Comparison of ENCODE assay signal across 12 cellular contexts in the genomic region with DNA sequence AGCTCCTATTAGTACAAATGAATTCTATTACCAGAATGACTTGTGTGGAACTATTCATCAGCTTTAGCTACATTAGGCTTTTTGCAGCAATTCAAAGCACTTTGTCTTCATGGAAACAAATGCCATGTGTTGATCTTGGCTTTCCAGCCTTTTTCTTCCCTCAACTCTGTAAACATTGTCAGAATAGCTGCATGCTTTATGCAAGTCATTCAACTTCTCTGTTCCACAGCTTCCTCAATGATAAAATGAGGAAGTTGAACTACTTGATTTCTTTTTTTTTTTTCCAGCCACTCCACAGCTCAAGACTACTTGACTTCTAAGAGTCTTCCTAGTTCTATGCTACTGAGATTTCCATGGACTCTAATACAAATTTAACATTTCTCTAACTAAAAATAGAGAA. TPM values are rescaled to one million over a fixed set of nuclear protein-coding genes. Genes with fewer than 3 reads are reported as not detected.
DNase-seq lines count a peak whose midpoint lies in the region; ATAC-seq and TF ChIP-seq lines count a peak whose summit lies in the region.
"Had no signal": no experiment of that assay in that cellular context is flagged by ENCODE, and none has a peak within 500 bp of the region (broad histone marks: within the 10 kb centered on the region; RNA-seq: fewer than 3 reads in every experiment).

No MANE protein-coding gene starts in this region.

- H3K27me3 Mint-ChIP-seq in naive B cell (no peaks in the 10 kb centered on the region), WTC11 (ENCODE audit: low read depth) (no peaks in the 10 kb centered on the region)
- H3K27me3 Mint-ChIP-seq: CD4-positive, CD25-positive, alpha-beta regulatory T cell had no signal

- peak overlapping the region in 1 of 8 donors; percentile 18 for H3K4me3 Mint-ChIP-seq in naive B cell
- no peak overlapping the region for H3K4me3 Mint-ChIP-seq in WTC11

- H3K36me3 Mint-ChIP-seq in naive B cell, result peaks cover 14 to 20% of the 10 kb centered on the region in 2 donors
- peaks cover 19% of the 10 kb centered on the region for H3K36me3 Mint-ChIP-seq in WTC11

- no peaks in the 10 kb centered on the region for H3K27me3 ChIP-seq in BLaER1 treated with 17β-estradiol and CSF1 and Interleukin-3, amounts not matched to agents 10 nM and 100 nM
- no peaks in the 10 kb centered on the region for H3K27me3 ChIP-seq in H7 (ENCODE audit: control insufficient read depth, insufficient read depth, low read length)

- H3K4me1 Mint-ChIP-seq in naive B cell (peaks cover 11 to 17% (median 13%) of the 10 kb centered on the region in 3 donors), WTC11 (no peaks in the 10 kb centered on the region)

- POLR2A ChIA-PET in WTC11 (lab: Charles Lee), result no interaction called here

- no peak overlapping the region for H3K4me3 ChIP-seq in BLaER1 treated with 17β-estradiol and CSF1 and Interleukin-3, amounts not matched to agents 10 nM and 100 nM
- H3K4me3 ChIP-seq in H7 (ENCODE audit: insufficient read depth, low read depth, low read length), result no peak overlapping the region

- peaks cover 9 to 38% (median 21%) of the 10 kb centered on the region in 10 experiments for H3K4me1 ChIP-seq in BLaER1 treated with 17β-estradiol and CSF1 and Interleukin-3, amounts not matched to agents 10 nM and 100 nM

- H3K9me3 Mint-ChIP-seq in naive B cell (no peaks in the 10 kb centered on the region), WTC11 (no peaks in the 10 kb centered on the region)
- H3K9me3 Mint-ChIP-seq: CD4-positive, CD25-positive, alpha-beta regulatory T cell had no signal

- H4K20me1 ChIP-seq in BLaER1 treated with 17β-estradiol and CSF1 and Interleukin-3, amounts not matched to agents 10 nM and 100 nM, result peaks cover 0 to 5% (median 0%) of the 10 kb centered on the region in 11 experiments; a peak in 1 of 22 replicates

- CTCF ChIA-PET in WTC11 (lab: Charles Lee), result interaction anchor here (0.5 to 1.9 kb wide), 3 partner anchors 12 to 127 kb away, joined by 3 to 6 read pairs (median 3); no protein-coding TSS in a partner anchor

- TF ChIP-seq CTCF in WTC11 (IDR thresholded peaks at IDR 0.05), result no peak

- H3K9me3 ChIP-seq in BLaER1 treated with 17β-estradiol and CSF1 and Interleukin-3, amounts not matched to agents 10 nM and 100 nM (replicated peaks in 1 of 11), result no peaks in the 10 kb centered on the region

- peak overlapping the region; percentile 7 to 79 (median 55); a peak in 18 of 22 replicates for H3K27ac ChIP-seq in BLaER1 treated with 17β-estradiol and CSF1 and Interleukin-3, amounts not matched to agents 10 nM and 100 nM

- peaks cover 73 to 94% (median 86%) of the 10 kb centered on the region in 11 experiments for H3K36me3 ChIP-seq in BLaER1 treated with 17β-estradiol and CSF1 and Interleukin-3, amounts not matched to agents 10 nM and 100 nM
- H3K36me3 ChIP-seq in H7 (replicated peaks; ENCODE audit: control insufficient read depth, insufficient read depth, low read length), result peaks cover 5% of the 10 kb centered on the region

- DNase-seq in NOMO-1 treated with dmso at 0.1 percent for 144 hours (lab: John Stamatoyannopoulos, UW; ENCODE audit: unreplicated experiment) (peak; percentile 36), dermis blood vessel endothelial cell (peak; percentile 61), naive B cell (peak; percentile 35), H7 (no peak), WTC11 (ENCODE audit: low spot score) (no peak)
- DNase-seq: activated effector memory CD4-positive, alpha-beta T cell treated with Interleukin-2 at 50 U/mL for 16 hours; CD4-positive, CD25-positive, alpha-beta regulatory T cell; cortex of kidney had no signal

- no peak overlapping the region for H3K27ac Mint-ChIP-seq in naive B cell
- no peak overlapping the region for H3K27ac Mint-ChIP-seq in WTC11

- peak overlapping the region in 2 of 11 experiments; percentile 21 to 52; a peak in 2 of 22 replicates for H3K9ac ChIP-seq in BLaER1 treated with 17β-estradiol and CSF1 and Interleukin-3, amounts not matched to agents 10 nM and 100 nM

- peak overlapping the region in 8 of 11 experiments; percentile 13 to 77 (median 52); a peak in 15 of 22 replicates for H3K4me2 ChIP-seq in BLaER1 treated with 17β-estradiol and CSF1 and Interleukin-3, amounts not matched to agents 10 nM and 100 nM

- ATAC-seq in naive B cell (ENCODE audit: low read depth in 2 of 2) (peak; percentile 62 to 83), WTC11 (no peak), HG03039 (IDR thresholded peaks at IDR 0.05; ENCODE audit: unreplicated experiment) (no peak), HG03342 (IDR thresholded peaks at IDR 0.05; ENCODE audit: unreplicated experiment) (no peak)
- ATAC-seq: activated CD4-positive, CD25-positive, alpha-beta regulatory T cell treated with anti-CD3 and anti-CD28 coated beads, Interleukin-2, amount 50 U/mL, for 24 hours had no signal

TF ChIP-seq in WTC11, 78 proteins besides CTCF, POLR2A, EP300 and RAD21 (continues in another document):
- TF ChIP-seq, protein P1, sequence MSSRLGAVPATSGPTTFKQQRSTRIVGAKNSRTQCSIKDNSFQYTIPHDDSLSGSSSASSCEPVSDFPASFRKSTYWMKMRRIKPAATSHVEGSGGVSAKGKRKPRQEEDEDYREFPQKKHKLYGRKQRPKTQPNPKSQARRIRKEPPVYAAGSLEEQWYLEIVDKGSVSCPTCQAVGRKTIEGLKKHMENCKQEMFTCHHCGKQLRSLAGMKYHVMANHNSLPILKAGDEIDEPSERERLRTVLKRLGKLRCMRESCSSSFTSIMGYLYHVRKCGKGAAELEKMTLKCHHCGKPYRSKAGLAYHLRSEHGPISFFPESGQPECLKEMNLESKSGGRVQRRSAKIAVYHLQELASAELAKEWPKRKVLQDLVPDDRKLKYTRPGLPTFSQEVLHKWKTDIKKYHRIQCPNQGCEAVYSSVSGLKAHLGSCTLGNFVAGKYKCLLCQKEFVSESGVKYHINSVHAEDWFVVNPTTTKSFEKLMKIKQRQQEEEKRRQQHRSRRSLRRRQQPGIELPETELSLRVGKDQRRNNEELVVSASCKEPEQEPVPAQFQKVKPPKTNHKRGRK (CRISPR knock-in tag; IDR thresholded peaks at IDR 0.05; ENCODE audit: borderline replicate concordance), result no peak
- TF ChIP-seq, protein P2, sequence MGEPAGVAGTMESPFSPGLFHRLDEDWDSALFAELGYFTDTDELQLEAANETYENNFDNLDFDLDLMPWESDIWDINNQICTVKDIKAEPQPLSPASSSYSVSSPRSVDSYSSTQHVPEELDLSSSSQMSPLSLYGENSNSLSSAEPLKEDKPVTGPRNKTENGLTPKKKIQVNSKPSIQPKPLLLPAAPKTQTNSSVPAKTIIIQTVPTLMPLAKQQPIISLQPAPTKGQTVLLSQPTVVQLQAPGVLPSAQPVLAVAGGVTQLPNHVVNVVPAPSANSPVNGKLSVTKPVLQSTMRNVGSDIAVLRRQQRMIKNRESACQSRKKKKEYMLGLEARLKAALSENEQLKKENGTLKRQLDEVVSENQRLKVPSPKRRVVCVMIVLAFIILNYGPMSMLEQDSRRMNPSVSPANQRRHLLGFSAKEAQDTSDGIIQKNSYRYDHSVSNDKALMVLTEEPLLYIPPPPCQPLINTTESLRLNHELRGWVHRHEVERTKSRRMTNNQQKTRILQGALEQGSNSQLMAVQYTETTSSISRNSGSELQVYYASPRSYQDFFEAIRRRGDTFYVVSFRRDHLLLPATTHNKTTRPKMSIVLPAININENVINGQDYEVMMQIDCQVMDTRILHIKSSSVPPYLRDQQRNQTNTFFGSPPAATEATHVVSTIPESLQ (CRISPR knock-in tag; IDR thresholded peaks at IDR 0.05), result no peak
- no peak for TF ChIP-seq FOXK1 (CRISPR knock-in tag; IDR thresholded peaks at IDR 0.05)
- TF ChIP-seq, protein P3, sequence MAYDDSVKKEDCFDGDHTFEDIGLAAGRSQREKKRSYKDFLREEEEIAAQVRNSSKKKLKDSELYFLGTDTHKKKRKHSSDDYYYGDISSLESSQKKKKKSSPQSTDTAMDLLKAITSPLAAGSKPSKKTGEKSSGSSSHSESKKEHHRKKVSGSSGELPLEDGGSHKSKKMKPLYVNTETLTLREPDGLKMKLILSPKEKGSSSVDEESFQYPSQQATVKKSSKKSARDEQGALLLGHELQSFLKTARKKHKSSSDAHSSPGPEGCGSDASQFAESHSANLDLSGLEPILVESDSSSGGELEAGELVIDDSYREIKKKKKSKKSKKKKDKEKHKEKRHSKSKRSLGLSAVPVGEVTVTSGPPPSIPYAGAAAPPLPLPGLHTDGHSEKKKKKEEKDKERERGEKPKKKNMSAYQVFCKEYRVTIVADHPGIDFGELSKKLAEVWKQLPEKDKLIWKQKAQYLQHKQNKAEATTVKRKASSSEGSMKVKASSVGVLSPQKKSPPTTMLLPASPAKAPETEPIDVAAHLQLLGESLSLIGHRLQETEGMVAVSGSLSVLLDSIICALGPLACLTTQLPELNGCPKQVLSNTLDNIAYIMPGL (CRISPR knock-in tag; IDR thresholded peaks at IDR 0.05), result no peak
- TF ChIP-seq MXD4 (CRISPR knock-in tag; IDR thresholded peaks at IDR 0.05; ENCODE audit: borderline replicate concordance), result no peak
- no peak for TF ChIP-seq ZNF416 (CRISPR knock-in tag; IDR thresholded peaks at IDR 0.05)
- no peak for TF ChIP-seq TP53 (CRISPR knock-in tag; IDR thresholded peaks at IDR 0.05)

RNA-seq across cellular contexts. Expression of a gene that starts 41.1 kb away (rescaled TPM):
- total RNA-seq in dermis blood vessel endothelial cell (8.9 and 11.7 TPM in 2 replicates), WTC11 (2021) (17.7 to 22.8 TPM (median 18.4 TPM) in 3 replicates)
- polyA plus RNA-seq in naive B cell (ENCODE audit: low read depth in 6 of 6), result 1 to 10 TPM; 2.8 to 5.9 (median 3.2) TPM
- 13.1 and 13.9 TPM in 2 replicates for total RNA-seq in H7 (2014; rRNA removed; shearing (Covaris generic))

RNA-seq across cellular contexts. Expression of a gene that starts 41.5 kb away (rescaled TPM):
- 56.7 and 166 TPM in 2 replicates for total RNA-seq in dermis blood vessel endothelial cell
- polyA plus RNA-seq in naive B cell (ENCODE audit: low read depth in 6 of 6), result 10 to 100 TPM; 57.8 to 85.5 (median 64.4) TPM
- total RNA-seq in H7 (2014; rRNA removed; shearing (Covaris generic)), result 129 and 172 TPM in 2 replicates
- 148 to 157 TPM (median 151 TPM) in 3 replicates for total RNA-seq in WTC11 (2021)

RNA-seq across cellular contexts. Expression of a gene that starts 43.0 kb away (rescaled TPM):
- total RNA-seq in dermis blood vessel endothelial cell (0.23 and 0.34 TPM in 2 replicates), WTC11 (2021) (2.1 to 2.8 TPM (median 2.3 TPM) in 3 replicates)
- under 1 TPM in 3 of 6 donors, not detected in 3; 0.04 to 0.12 (median 0.07) TPM for polyA plus RNA-seq in naive B cell (ENCODE audit: low read depth in 6 of 6)
- total RNA-seq in H7 (2014; rRNA removed; shearing (Covaris generic)), result 0.97 and 2.8 TPM in 2 replicates

RNA-seq across cellular contexts. Expression of a gene that starts 52.0 kb away (rescaled TPM):
- 7.0 and 8.5 TPM in 2 replicates for total RNA-seq in dermis blood vessel endothelial cell
- 10 to 100 TPM; 25.7 to 33.8 (median 31.0) TPM for polyA plus RNA-seq in naive B cell (ENCODE audit: low read depth in 6 of 6)
- total RNA-seq in H7 (2014; rRNA removed; shearing (Covaris generic)), result 3.9 and 6.3 TPM in 2 replicates
- 10.6 to 12.3 TPM (median 11.4 TPM) in 3 replicates for total RNA-seq in WTC11 (2021)

RNA-seq across cellular contexts. Expression of a gene that starts 52.2 kb away (rescaled TPM):
- total RNA-seq in dermis blood vessel endothelial cell (0.42 and 0.85 TPM in 2 replicates), WTC11 (2021) (2.3 to 2.7 TPM (median 2.6 TPM) in 3 replicates)
- 10 to 100 TPM in 3 of 6 donors, 1 to 10 TPM in 3; 6.6 to 16.8 (median 9.7) TPM for polyA plus RNA-seq in naive B cell (ENCODE audit: low read depth in 6 of 6)
- total RNA-seq in H7 (2014; rRNA removed; shearing (Covaris generic)), result 0.37 and 0.55 TPM in 2 replicates

Comparison
In these comparisons a context has a peak if more than half of its experiments do, and no peak if none do; other contexts are left out.
1. DNase-seq: peak in NOMO-1 treated with dmso at 0.1 percent for 144 hours (single experiment), dermis blood vessel endothelial cell (single experiment) and naive B cell (single experiment); none in H7 (single experiment) and WTC11 (single experiment).
2. ATAC-seq: peak in naive B cell (2 of 2); none in WTC11 (single experiment), HG03039 (single experiment) and HG03342 (single experiment).